Comparison of ENCODE assay signal across 9 cellular contexts in the genomic region with DNA sequence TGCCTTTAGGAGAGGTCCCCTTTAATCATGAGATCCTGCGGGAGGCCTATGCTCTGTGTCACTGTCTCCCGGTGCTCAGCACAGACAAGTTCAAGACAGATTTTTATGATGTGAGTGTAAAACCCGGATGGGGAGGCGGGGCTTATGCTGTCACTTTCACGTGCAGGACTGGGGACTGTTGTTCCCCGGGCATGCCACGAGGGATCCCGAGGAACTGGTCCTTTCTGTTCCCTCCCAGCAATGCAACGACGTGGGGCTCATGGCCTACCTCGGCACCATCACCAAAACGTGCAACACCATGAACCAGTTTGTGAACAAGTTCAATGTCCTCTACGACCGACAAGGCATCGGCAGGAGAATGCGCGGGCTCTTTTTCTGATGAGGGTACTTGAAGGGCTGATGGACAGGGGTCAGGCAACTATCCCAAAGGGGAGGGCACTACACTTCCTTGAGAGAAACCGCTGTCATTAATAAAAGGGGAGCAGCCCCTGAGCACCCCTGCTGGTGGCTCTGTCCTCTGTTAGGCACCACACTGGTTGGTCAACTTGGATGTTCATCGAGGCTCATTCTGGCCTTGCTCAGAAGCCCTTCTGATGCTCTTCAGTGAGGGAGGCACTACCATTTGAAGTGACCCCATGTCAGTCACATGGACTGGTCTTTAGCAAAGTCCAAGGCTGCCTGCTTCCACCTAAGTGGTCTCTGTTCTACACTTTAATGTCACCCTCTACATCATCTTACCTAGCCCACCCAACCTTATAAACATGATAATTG. TPM values are rescaled to one million over a fixed set of nuclear protein-coding genes. Genes with fewer than 3 reads are reported as not detected.
DNase-seq lines count a peak whose midpoint lies in the region; ATAC-seq and TF ChIP-seq lines count a peak whose summit lies in the region.
"Had no signal": no experiment of that assay in that cellular context is flagged by ENCODE, and none has a peak within 500 bp of the region (broad histone marks: within the 10 kb centered on the region; RNA-seq: fewer than 3 reads in every experiment).

No MANE protein-coding gene starts in this region.

- no peak for TF ChIP-seq POLR2A in testis (IDR thresholded peaks at IDR 0.05)

- 85% methylated on average over 19 of the region's 19 CpGs for WGBS in HUES64
- 70 to 71% methylated on average over 19 of the region's 19 CpGs for WGBS in testis, 2 donors

- TF ChIP-seq CTCF in testis (IDR thresholded peaks at IDR 0.05): no peak

- peaks cover 23 to 29% of the 10 kb centered on the region in 2 donors for H3K36me3 Mint-ChIP-seq in activated naive CD4-positive, alpha-beta T cell treated with anti-CD3 and anti-CD28 coated beads, Interleukin-2, amount 50 U/mL, for 72 hours
- H3K36me3 Mint-ChIP-seq in naive thymus-derived CD8-positive, alpha-beta T cell: peaks cover 7 to 69% (median 15%) of the 10 kb centered on the region in 3 donors

- no peaks in the 10 kb centered on the region for H3K9me3 Mint-ChIP-seq in activated naive CD4-positive, alpha-beta T cell treated with anti-CD3 and anti-CD28 coated beads, Interleukin-2, amount 50 U/mL, for 72 hours
- no peaks in the 10 kb centered on the region for H3K9me3 Mint-ChIP-seq in naive thymus-derived CD8-positive, alpha-beta T cell

- intact Hi-C loops in testis (cut with DNase I; ENCODE audit: low total_unique reads): no loop called here

- no peaks in the 10 kb centered on the region for H3K27me3 Mint-ChIP-seq in naive thymus-derived CD8-positive, alpha-beta T cell

- H3K27ac Mint-ChIP-seq in activated naive CD4-positive, alpha-beta T cell treated with anti-CD3 and anti-CD28 coated beads, Interleukin-2, amount 50 U/mL, for 72 hours: peak overlapping the region; percentile 67 to 85
- H3K27ac Mint-ChIP-seq in naive thymus-derived CD8-positive, alpha-beta T cell: peak overlapping the region in 6 of 10 donors; percentile 36 to 79 (median 47)

- DNase-seq in NCI-H748 (lab: John Stamatoyannopoulos, UW; ENCODE audit: unreplicated experiment): peak; percentile 48
- no peak for DNase-seq in NCI-H748 treated with DMSO at 0.1 percent for 48 hours (lab: John Stamatoyannopoulos, UW)
- DNase-seq in activated naive CD4-positive, alpha-beta T cell treated with anti-CD3 and anti-CD28 coated beads, Interleukin-2, amount 50 U/mL, for 72 hours (ENCODE audit: low spot score in 2 of 2): no peak
- no peak for DNase-seq in naive thymus-derived CD8-positive, alpha-beta T cell
- no peak for DNase-seq in testis
- DNase-seq in SIG-M5 treated with dmso at 0.1 percent for 504 hours (lab: John Stamatoyannopoulos, UW; ENCODE audit: unreplicated experiment): no peak

- peak overlapping the region in 3 of 10 donors; percentile 15 to 28 (median 24) for H3K4me3 Mint-ChIP-seq in naive thymus-derived CD8-positive, alpha-beta T cell

- POLR2A ChIA-PET in naive thymus-derived CD8-positive, alpha-beta T cell (lab: Charles Lee): interaction anchor here (1.1 kb wide), 1 partner anchor 29 kb away, joined by 4 read pairs; no protein-coding TSS in a partner anchor

- H3K9me3 ChIP-seq in HUES64 (ENCODE audit: insufficient read depth, low read depth, low read length) (no peaks in the 10 kb centered on the region), testis (no peaks in the 10 kb centered on the region)

- peaks cover 16 to 30% (median 25%) of the 10 kb centered on the region in 4 donors for H3K4me1 Mint-ChIP-seq in naive thymus-derived CD8-positive, alpha-beta T cell

- no peak overlapping the region for H3K9ac ChIP-seq in HUES64 (ENCODE audit: low read depth, low read length)

- H3K36me3 ChIP-seq in HUES64 (ENCODE audit: insufficient read depth, low read length): peaks cover 64% of the 10 kb centered on the region
- no peaks in the 10 kb centered on the region for H3K36me3 ChIP-seq in testis (ENCODE audit: low read depth, missing control alignments)

- H3K4me1 ChIP-seq in HUES64 (ENCODE audit: insufficient read depth, low read length) (no peaks in the 10 kb centered on the region), testis (peaks cover 23% of the 10 kb centered on the region)

- no peak overlapping the region for H3K4me3 ChIP-seq in HUES64 (ENCODE audit: low read length)
- H3K4me3 ChIP-seq in testis: no peak overlapping the region
- H3K4me3 ChIP-seq: cardiac muscle cell had no signal

- ATAC-seq in activated naive CD4-positive, alpha-beta T cell treated with anti-CD3 and anti-CD28 coated beads, Interleukin-2, amount 50 U/mL, for 72 hours: peak in 1 of 2 donors; percentile 1
- no peak for ATAC-seq in naive thymus-derived CD8-positive, alpha-beta T cell
- ATAC-seq in HG03135 (IDR thresholded peaks at IDR 0.05; ENCODE audit: unreplicated experiment): no peak

- H3K27me3 ChIP-seq in HUES64 (ENCODE audit: insufficient read depth, low read length): no peaks in the 10 kb centered on the region
- no peaks in the 10 kb centered on the region for H3K27me3 ChIP-seq in testis
- H3K27me3 ChIP-seq: cardiac muscle cell had no signal

- H3K27ac ChIP-seq in HUES64 (ENCODE audit: low read depth, low read length) (peak overlapping the region; percentile 61; the same call in 1 of the 2 replicates), testis (no peak overlapping the region)
- H3K27ac ChIP-seq: cardiac muscle cell had no signal

RNA-seq across cellular contexts. Expression of gene COPS6, which starts 2.8 kb away (rescaled TPM):
- polyA plus RNA-seq in HUES64 (2013, experiment 1 of 2): 89.7 TPM
- 91.2 TPM for polyA plus RNA-seq in HUES64 (2013, experiment 2 of 2)
- total RNA-seq in activated naive CD4-positive, alpha-beta T cell treated with anti-CD3 and anti-CD28 coated beads, Interleukin-2, amount 50 U/mL, for 72 hours: 100 to 1,000 TPM in 1 of 2 donors, 10 to 100 TPM in 1; 84.6 to 107 TPM
- 10 to 100 TPM; 72.0 to 80.2 TPM for total RNA-seq in naive thymus-derived CD8-positive, alpha-beta T cell
- 100 to 1,000 TPM; 107 to 145 (median 121) TPM for polyA plus RNA-seq in naive thymus-derived CD8-positive, alpha-beta T cell
- 10 to 100 TPM; 88.1 to 99.5 TPM for total RNA-seq in testis
- 141 TPM for polyA plus RNA-seq in testis (ENCODE audit: insufficient read depth, low read depth, low replicate concordance)

RNA-seq across cellular contexts. Expression of gene MCM7, which starts 9.6 kb away (rescaled TPM):
- 226 TPM for polyA plus RNA-seq in HUES64 (2013, experiment 1 of 2)
- 205 TPM for polyA plus RNA-seq in HUES64 (2013, experiment 2 of 2)
- total RNA-seq in activated naive CD4-positive, alpha-beta T cell treated with anti-CD3 and anti-CD28 coated beads, Interleukin-2, amount 50 U/mL, for 72 hours: 100 to 1,000 TPM; 291 to 375 TPM
- total RNA-seq in naive thymus-derived CD8-positive, alpha-beta T cell: 100 to 1,000 TPM; 159 to 161 TPM
- polyA plus RNA-seq in naive thymus-derived CD8-positive, alpha-beta T cell: 10 to 100 TPM; 28.7 to 46.6 (median 40.1) TPM
- total RNA-seq in testis: 10 to 100 TPM; 85.1 to 86.5 TPM
- 137 TPM for polyA plus RNA-seq in testis (ENCODE audit: insufficient read depth, low read depth, low replicate concordance)

RNA-seq across cellular contexts. Expression of gene AP4M1, which starts 9.8 kb away (rescaled TPM):
- polyA plus RNA-seq in HUES64 (2013, experiment 1 of 2): 14.9 TPM
- 11.3 TPM for polyA plus RNA-seq in HUES64 (2013, experiment 2 of 2)
- total RNA-seq in activated naive CD4-positive, alpha-beta T cell treated with anti-CD3 and anti-CD28 coated beads, Interleukin-2, amount 50 U/mL, for 72 hours: 10 to 100 TPM in 1 of 2 donors, 1 to 10 TPM in 1; 8.4 to 13.6 TPM
- total RNA-seq in naive thymus-derived CD8-positive, alpha-beta T cell: 10 to 100 TPM in 1 of 2 experiments, 1 to 10 TPM in 1; 7.5 to 10.9 TPM
- 1 to 10 TPM; 1.7 to 3.6 (median 2.3) TPM for polyA plus RNA-seq in naive thymus-derived CD8-positive, alpha-beta T cell
- 10 to 100 TPM; 39.1 to 51.3 TPM for total RNA-seq in testis
- 54.7 TPM for polyA plus RNA-seq in testis (ENCODE audit: insufficient read depth, low read depth, low replicate concordance)

RNA-seq across cellular contexts. Expression of gene ZNF3, which starts 10.1 kb away (rescaled TPM):
- 34.8 TPM for polyA plus RNA-seq in HUES64 (2013, experiment 1 of 2)
- polyA plus RNA-seq in HUES64 (2013, experiment 2 of 2): 34.5 TPM
- total RNA-seq in activated naive CD4-positive, alpha-beta T cell treated with anti-CD3 and anti-CD28 coated beads, Interleukin-2, amount 50 U/mL, for 72 hours: 10 to 100 TPM; 13.8 to 16.2 TPM
- 10 to 100 TPM; 42.7 to 48.8 TPM for total RNA-seq in naive thymus-derived CD8-positive, alpha-beta T cell
- polyA plus RNA-seq in naive thymus-derived CD8-positive, alpha-beta T cell: 10 to 100 TPM; 17.4 to 28.4 (median 20.2) TPM
- 10 to 100 TPM; 24.7 to 27.7 TPM for total RNA-seq in testis
- 23.4 TPM for polyA plus RNA-seq in testis (ENCODE audit: insufficient read depth, low read depth, low replicate concordance)

RNA-seq across cellular contexts. Expression of gene TAF6, which starts 27.6 kb away (rescaled TPM):
- 54.7 TPM for polyA plus RNA-seq in HUES64 (2013, experiment 1 of 2)
- 68.6 TPM for polyA plus RNA-seq in HUES64 (2013, experiment 2 of 2)
- 10 to 100 TPM; 52.7 to 57.6 TPM for total RNA-seq in activated naive CD4-positive, alpha-beta T cell treated with anti-CD3 and anti-CD28 coated beads, Interleukin-2, amount 50 U/mL, for 72 hours
- 10 to 100 TPM; 61.6 to 68.7 TPM for total RNA-seq in naive thymus-derived CD8-positive, alpha-beta T cell
- polyA plus RNA-seq in naive thymus-derived CD8-positive, alpha-beta T cell: 10 to 100 TPM; 21.3 to 39.0 (median 31.5) TPM
- 100 to 1,000 TPM in 1 of 2 donors, 10 to 100 TPM in 1; 99.1 to 108 TPM for total RNA-seq in testis
- 95.4 TPM for polyA plus RNA-seq in testis (ENCODE audit: insufficient read depth, low read depth, low replicate concordance)
